20 cellular contexts compared by ENCODE assay signal in genomic region chr17:49603720-49604119, GRCh38. TPM values are rescaled to one million over a fixed set of nuclear protein-coding genes. Genes with fewer than 3 reads are reported as not detected.
A peak's percentile ranks its signal among the peaks of the same experiment; 100 is the strongest.
DNase-seq lines count a peak whose midpoint lies in the region; ATAC-seq, FAIRE-seq and TF ChIP-seq lines count a peak whose summit lies in the region.
"Had no signal": no experiment of that assay in that cellular context is flagged by ENCODE, and none has a peak within 500 bp of the region (broad histone marks: within the 10 kb centered on the region; RNA-seq: fewer than 3 reads in every experiment).

No MANE protein-coding gene starts in this region.

- CTCF ChIA-PET in HepG2 (lab: Yijun Ruan, JAX; ENCODE audit: low intra/inter-chr PET ratio, low total read pairs): no interaction called here

- no peak for FAIRE-seq in HepG2 (lab: Jason Lieb, UNC)
- FAIRE-seq: bronchial epithelial cell had no signal

- H3K4me1 ChIP-seq in HepG2 (ENCODE audit: insufficient read depth, low read length) (peaks cover 3% of the 10 kb centered on the region), right lobe of liver (no peaks in the 10 kb centered on the region), right cardiac atrium (ENCODE audit: control insufficient read depth, insufficient read depth, low read length) (no peaks in the 10 kb centered on the region), aorta (ENCODE audit: control insufficient read depth in 1 of 2, insufficient read depth in 2 of 2, low read length in 2 of 2) (peaks cover 0 to 5% of the 10 kb centered on the region in 2 donors)
- H3K4me1 ChIP-seq: Caco-2, parathyroid adenoma had no signal

- H3K27me3 ChIP-seq in HepG2 (ENCODE audit: control insufficient read depth in 1 of 2, insufficient read depth in 2 of 2, low read length in 2 of 2): no peaks in the 10 kb centered on the region
- H3K27me3 ChIP-seq in right lobe of liver: no peaks in the 10 kb centered on the region
- H3K27me3 ChIP-seq in right cardiac atrium (ENCODE audit: control insufficient read depth, insufficient read depth): no peaks in the 10 kb centered on the region
- no peaks in the 10 kb centered on the region for H3K27me3 ChIP-seq in aorta (ENCODE audit: control insufficient read depth in 1 of 2, insufficient read depth in 2 of 2, low read length in 1 of 2)
- H3K27me3 ChIP-seq: hepatocyte had no signal

- no peak for TF ChIP-seq RAD21 in HepG2 (CRISPR knock-in tag; IDR thresholded peaks at IDR 0.05)

- ATAC-seq in HepG2 (peak; percentile 31; the same call in 1 of the 3 replicates), right lobe of liver (no peak), right cardiac atrium (peak; percentile 34 to 46), aorta (ENCODE audit: low FRiP score) (peak; percentile 50), GM21723 (IDR thresholded peaks at IDR 0.05; ENCODE audit: unreplicated experiment) (no peak)
- ATAC-seq: WTC11 had no signal

- 99% methylated on average over 2 of the region's 2 CpGs for WGBS in HepG2 (ENCODE audit: low lambda C conversion rate)
- WGBS in right lobe of liver (ENCODE audit: insufficient coverage, low coverage, low lambda C conversion rate, missing lambda C conversion rate): 69% methylated on average over 2 of the region's 2 CpGs
- 50% methylated on average over 2 of the region's 2 CpGs for WGBS in right cardiac atrium
- 25 to 26% methylated on average over 2 of the region's 2 CpGs for WGBS in aorta, 2 donors

- H3K27ac ChIP-seq in HepG2 (ENCODE audit: extremely low read length, insufficient read depth, low read length) (no peak overlapping the region), right lobe of liver (no peak overlapping the region), coronary artery (peak overlapping the region; percentile 27 to 76), right cardiac atrium (ENCODE audit: low read length) (no peak overlapping the region), aorta (ENCODE audit: low read depth in 1 of 2, low read length in 2 of 2) (peak overlapping the region; percentile 19 to 32)
- H3K27ac ChIP-seq: hepatocyte, parathyroid adenoma had no signal

- in situ Hi-C loops in HepG2 (cut with HindIII; ENCODE audit: extremely low pct_ligation_motif_present, low pct_unique_long_range_greater_than_20kb): no loop called here
- in situ Hi-C loops in G401 (cut with HindIII; ENCODE audit: low sequenced_read_pairs): no loop called here

- no peak overlapping the region for H3K9ac ChIP-seq in HepG2 (ENCODE audit: insufficient read depth, low read depth, low read length)
- H3K9ac ChIP-seq: parathyroid adenoma had no signal

- H2AFZ ChIP-seq in HepG2 (ENCODE audit: low read length): no peak overlapping the region
- H2AFZ ChIP-seq: hepatocyte, parathyroid adenoma had no signal

- intact Hi-C loops in HepG2 (cut with micrococcal nuclease; ENCODE audit: unreplicated experiment): no loop called here
- intact Hi-C loops in right lobe of liver (cut with DNase I): no loop called here
- intact Hi-C loops in right cardiac atrium (cut with DNase I): no loop called here
- intact Hi-C loops in aorta (cut with DNase I): no loop called here

- TF ChIP-seq CTCF in HepG2 (CRISPR knock-in tag; IDR thresholded peaks at IDR 0.05) (no peak), right lobe of liver (IDR thresholded peaks at IDR 0.05) (no peak), coronary artery (IDR thresholded peaks at IDR 0.05) (no peak)

- H3K4me3 ChIP-seq in HepG2 (replicated peaks in 1 of 3; ENCODE audit: insufficient read depth in 1 of 3, low read depth in 2 of 3, low read length in 3 of 3): no peak overlapping the region
- no peak overlapping the region for H3K4me3 ChIP-seq in right lobe of liver
- H3K4me3 ChIP-seq in coronary artery: no peak overlapping the region
- H3K4me3 ChIP-seq in right cardiac atrium (ENCODE audit: low read length): no peak overlapping the region
- no peak overlapping the region for H3K4me3 ChIP-seq in aorta (ENCODE audit: low read length in 2 of 2)
- H3K4me3 ChIP-seq: hepatocyte had no signal

- no TSS peak for BruUV-seq in HepG2 (replicated peaks; lab: Mats Ljungman, UMichigan)

- TF ChIP-seq POLR2A in HepG2 (IDR thresholded peaks at IDR 0.05; ENCODE audit: insufficient read depth in 1 of 2, low read depth in 2 of 2, low read length in 2 of 2): no peak
- no peak for TF ChIP-seq POLR2A in right lobe of liver (IDR thresholded peaks at IDR 0.05)

- no peaks in the 10 kb centered on the region for H3K79me2 ChIP-seq in HepG2 (ENCODE audit: insufficient read depth, low read length)
- H3K79me2 ChIP-seq: hepatocyte, parathyroid adenoma had no signal

- DNase-seq in HepG2 (ENCODE audit: low spot score) (no peak), right lobe of liver (no peak), coronary artery (ENCODE audit: low spot score) (no peak), right cardiac atrium (no peak), aorta (no peak), G401 (ENCODE audit: low spot score) (no peak), GOT3 (lab: John Stamatoyannopoulos, UW) (no peak)
- DNase-seq: activated effector memory CD4-positive, alpha-beta T cell treated with Interleukin-2 at 50 U/mL for 16 hours; Caco-2; GDM1; kidney glomerular epithelial cell; NCI-H1436; NCI-H446; substantia nigra had no signal

- H3K9me3 ChIP-seq in HepG2 (ENCODE audit: low read length): no peaks in the 10 kb centered on the region
- no peaks in the 10 kb centered on the region for H3K9me3 ChIP-seq in right lobe of liver
- H3K9me3 ChIP-seq in right cardiac atrium (ENCODE audit: control insufficient read depth, low read length): no peaks in the 10 kb centered on the region
- H3K9me3 ChIP-seq in aorta (ENCODE audit: control insufficient read depth, low read length): no peaks in the 10 kb centered on the region
- H3K9me3 ChIP-seq: Caco-2 had no signal

- POLR2A ChIA-PET in HepG2 (lab: Yijun Ruan, JAX): no interaction called here

- no peaks in the 10 kb centered on the region for H4K20me1 ChIP-seq in HepG2 (ENCODE audit: insufficient read depth, low read length)

- no peak overlapping the region for H3K4me2 ChIP-seq in HepG2 (ENCODE audit: low read depth, low read length)
- H3K4me2 ChIP-seq: hepatocyte had no signal

- TF ChIP-seq EP300 in HepG2 (IDR thresholded peaks at IDR 0.05; ENCODE audit: low read depth in 2 of 2, low read length in 2 of 2) (no peak), HepG2 (CRISPR knock-in tag; IDR thresholded peaks at IDR 0.05; ENCODE audit: borderline replicate concordance) (no peak)

- H3K36me3 ChIP-seq in HepG2 (replicated peaks in 1 of 2; ENCODE audit: control insufficient read depth in 1 of 2, insufficient read depth in 2 of 2, low read length in 2 of 2): peaks cover 26 to 70% of the 10 kb centered on the region in 2 experiments
- peaks cover 0 to 67% (median 21%) of the 10 kb centered on the region in 4 donors for H3K36me3 ChIP-seq in right lobe of liver
- peaks cover 3 to 8% of the 10 kb centered on the region in 2 donors for H3K36me3 ChIP-seq in aorta (ENCODE audit: control insufficient read depth in 1 of 2, insufficient read depth in 2 of 2, low read length in 1 of 2)

TF ChIP-seq in HepG2, 621 proteins besides CTCF, POLR2A, EP300 and RAD21:
- TF ChIP-seq GATAD2A (CRISPR knock-in tag; IDR thresholded peaks at IDR 0.05): no peak
- TF ChIP-seq ZNF737 (CRISPR knock-in tag; IDR thresholded peaks at IDR 0.05; ENCODE audit: borderline replicate concordance): no peak
- no peak for TF ChIP-seq SATB2 (CRISPR knock-in tag; IDR thresholded peaks at IDR 0.05)

RNA-seq across cellular contexts. Expression of gene NXPH3, which starts 28.0 kb away (rescaled TPM):
- total RNA-seq in HepG2 (2016; rRNA removed; fragmentation: Illumina TruSeq; extraction: Trizol) (0.04 and 0.08 TPM in 2 replicates), right lobe of liver (under 1 TPM in 5 of 6 experiments, not detected in 1; 0.09 to 0.43 (median 0.21) TPM), right cardiac atrium (1 to 10 TPM; 3.8 to 6.5 (median 4.9) TPM), aorta (10 to 100 TPM; 72.0 to 87.5 TPM)
- total RNA-seq in HepG2 (2016; cell fraction: cytosol; rRNA removed; fragmentation: Illumina TruSeq; extraction: Trizol; ENCODE audit: low read depth): not detected in 2 replicates
- total RNA-seq in HepG2 (2016; cell fraction: insoluble cytoplasmic fraction; rRNA removed; fragmentation: Illumina TruSeq; extraction: Trizol): 0.10 and 0.11 TPM in 2 replicates
- not detected in 2 replicates for total RNA-seq in HepG2 (2016; cell fraction: membrane; rRNA removed; fragmentation: Illumina TruSeq; extraction: Trizol)
- total RNA-seq in HepG2 (2016; cell fraction: nucleus; rRNA removed; fragmentation: Illumina TruSeq; extraction: Trizol): not detected in 2 replicates
- polyA plus RNA-seq in HepG2 (2011; rRNA removed) (0.48 and 0.58 TPM in 2 replicates), right cardiac atrium (5.9 TPM), aorta (10 to 100 TPM; 40.4 to 59.1 TPM)
- 0.31 and 0.54 TPM in 2 replicates for polyA plus RNA-seq in HepG2 (2011; cell fraction: cytosol; rRNA removed)
- polyA plus RNA-seq in HepG2 (2011; cell fraction: nucleus; rRNA removed): 0.52 and 0.95 TPM in 2 replicates
- polyA plus RNA-seq in HepG2 (2012): 0.24 and 0.31 TPM in 2 replicates
- not detected in 2 replicates for polyA plus RNA-seq in HepG2 (2016; cell fraction: cytosol; fragmentation: Illumina TruSeq; extraction: Trizol; ENCODE audit: low read depth)
- polyA plus RNA-seq in HepG2 (2016; cell fraction: insoluble cytoplasmic fraction; fragmentation: Illumina TruSeq; extraction: Trizol; ENCODE audit: low read depth): not detected in 2 replicates
- polyA plus RNA-seq in HepG2 (2016; cell fraction: membrane; fragmentation: Illumina TruSeq; extraction: Trizol; ENCODE audit: low read depth): 0.12 TPM in 1 of 2 replicates, not detected in the other
- polyA plus RNA-seq in HepG2 (2016; cell fraction: nucleus; fragmentation: Illumina TruSeq; extraction: Trizol; ENCODE audit: insufficient read depth, low read depth): 0.16 TPM in 1 of 2 replicates, not detected in the other
- 0.28 TPM in 1 of 2 replicates, not detected in the other for polyA minus RNA-seq in HepG2 (2011; rRNA and poly(A)+ RNA removed; ENCODE audit: low replicate concordance)
- not detected in 2 replicates for polyA minus RNA-seq in HepG2 (2011; cell fraction: cytosol; rRNA and poly(A)+ RNA removed)
- 0.26 and 0.50 TPM in 2 replicates for polyA minus RNA-seq in HepG2 (2011; cell fraction: nucleus; rRNA and poly(A)+ RNA removed)
- 93.4 and 111 TPM in 2 replicates for total RNA-seq in G401 (2014; rRNA removed; shearing (Covaris generic))
- total RNA-seq: bronchial epithelial cell, OCI-LY7 had no signal

Comparison
In these comparisons a context has a peak if more than half of its experiments do, and no peak if none do; other contexts are left out.
1. ATAC-seq: peak in HepG2 (single experiment), right cardiac atrium (2 of 2) and aorta (single experiment); none in right lobe of liver (0 of 4) and GM21723 (single experiment).
2. H3K27ac ChIP-seq: peak in coronary artery (2 of 2) and aorta (2 of 2); none in HepG2 (single experiment), right lobe of liver (0 of 3) and right cardiac atrium (single experiment).
3. RNA of gene NXPH3, which starts 28.0 kb away (total RNA-seq): 93.4 to 111 TPM in G401 and 72.0 to 87.5 TPM in aorta; 3.8 to 6.5 TPM in right cardiac atrium, 0.09 to 0.43 TPM in right lobe of liver and 0.04 to 0.11 TPM in HepG2; every median in the first group is over 4 times any median in the second.